8 cellular contexts compared by ENCODE assay signal in genomic region chrX:47649781-47650163, GRCh38. TPM values are rescaled to one million over a fixed set of nuclear protein-coding genes. Genes with fewer than 3 reads are reported as not detected.
DNase-seq lines count a peak whose midpoint lies in the region; ATAC-seq and TF ChIP-seq lines count a peak whose summit lies in the region.

No MANE protein-coding gene starts in this region.

- ATAC-seq in PC-3 (no peak), GM21529 (IDR thresholded peaks at IDR 0.05; ENCODE audit: unreplicated experiment) (no peak)

- H3K79me1 ChIP-seq in trophoblast cell (ENCODE audit: low read length), result peaks cover 6% of the 10 kb centered on the region

- no peak overlapping the region for H3K4ac ChIP-seq in trophoblast cell (ENCODE audit: low read depth, low read length)

- H4K91ac ChIP-seq in trophoblast cell (ENCODE audit: low read depth, low read length), result no peak overlapping the region

- H4K20me1 ChIP-seq in DOHH2 (ENCODE audit: control insufficient read depth, insufficient read depth, low read depth, low read length) (no peaks in the 10 kb centered on the region), PC-3 (ENCODE audit: low read length) (no peaks in the 10 kb centered on the region)

- H3K27me3 ChIP-seq in DOHH2 (ENCODE audit: control insufficient read depth, low read length) (no peaks in the 10 kb centered on the region), PC-3 (ENCODE audit: low read length) (no peaks in the 10 kb centered on the region), trophoblast cell (ENCODE audit: insufficient read depth, low read length) (no peaks in the 10 kb centered on the region)

- H2AFZ ChIP-seq in PC-3 (ENCODE audit: low read length) (no peak overlapping the region), trophoblast cell (ENCODE audit: insufficient read depth, low read length, poor library complexity) (no peak overlapping the region)

- H3F3A ChIP-seq in DOHH2 (ENCODE audit: control insufficient read depth, insufficient read depth) (no peaks in the 10 kb centered on the region), PC-3 (ENCODE audit: low read length, unreplicated experiment) (no peaks in the 10 kb centered on the region)

- H3K9me3 ChIP-seq in DOHH2 (ENCODE audit: control insufficient read depth, insufficient read depth, low read length), result no peaks in the 10 kb centered on the region
- H3K9me3 ChIP-seq in PC-3 (ENCODE audit: low read length), result no peaks in the 10 kb centered on the region
- no peaks in the 10 kb centered on the region for H3K9me3 ChIP-seq in trophoblast cell (ENCODE audit: insufficient read depth, low read depth, low read length)

- H3K27ac ChIP-seq in DOHH2 (ENCODE audit: low read depth, low read length), result no peak overlapping the region
- H3K27ac ChIP-seq in PC-3 (ENCODE audit: low read length), result no peak overlapping the region
- peak overlapping the region; percentile 59 for H3K27ac ChIP-seq in epithelial cell of prostate
- H3K27ac ChIP-seq in trophoblast cell (ENCODE audit: low read depth, low read length), result no peak overlapping the region

- H3K9me2 ChIP-seq in DOHH2 (replicated peaks; ENCODE audit: control insufficient read depth, low read length), result no peaks in the 10 kb centered on the region
- H3K9me2 ChIP-seq in PC-3 (replicated peaks; ENCODE audit: low read length), result no peaks in the 10 kb centered on the region

- BruUV-seq in PC-3 (replicated peaks; lab: Mats Ljungman, UMichigan), result no TSS peak

- POLR2A ChIA-PET in PC-3 (lab: Charles Lee; ENCODE audit: unreplicated experiment), result no interaction called here

- H4K8ac ChIP-seq in trophoblast cell (ENCODE audit: low read depth, low read length), result no peak overlapping the region

- peak overlapping the region; percentile 91 for H3K4me3 ChIP-seq in DOHH2 (ENCODE audit: low read length)
- peak overlapping the region; percentile 91 for H3K4me3 ChIP-seq in PC-3 (ENCODE audit: low read length)
- peak overlapping the region; percentile 98 for H3K4me3 ChIP-seq in trophoblast cell (ENCODE audit: low read depth, low read length)

- no peak overlapping the region for H2AK5ac ChIP-seq in trophoblast cell (ENCODE audit: low read length)

- H3K36me3 ChIP-seq in DOHH2 (ENCODE audit: control insufficient read depth, low read length) (peaks cover 20% of the 10 kb centered on the region), PC-3 (ENCODE audit: low read depth, low read length) (peaks cover 7% of the 10 kb centered on the region), trophoblast cell (ENCODE audit: control insufficient read depth in 1 of 2, insufficient read depth in 2 of 2, low read length in 2 of 2) (peaks cover 0 to 2% of the 10 kb centered on the region in 2 experiments)

- intact Hi-C loops in PC-3 (cut with micrococcal nuclease), result loop anchor here (1.0 to 10.0 kb wide), 6 partner anchors 10 to 455 kb away; partner anchors contain the start of genes ARAF, TIMP1, UBA1 and UXT

- no peak overlapping the region for H3K18ac ChIP-seq in trophoblast cell (ENCODE audit: low read length)

- no peak for TF ChIP-seq CTCF in DOHH2 (IDR thresholded peaks at IDR 0.05; ENCODE audit: low read depth, low read length, poor library complexity, severe bottlenecking)
- no peak for TF ChIP-seq CTCF in PC-3 (conservative IDR thresholded peaks at IDR 0.05; ENCODE audit: low read depth, low read length)

- CTCF ChIA-PET in PC-3 (lab: Charles Lee), result interaction anchor here (0.6 kb wide), 1 partner anchor 737 kb away, joined by 8 read pairs; no protein-coding TSS in a partner anchor

- no CpG with 5 or more reads among the region's 11 CpGs for WGBS in trophoblast cell (ENCODE audit: extremely low coverage, insufficient coverage, insufficient read length)

- H4K12ac ChIP-seq in trophoblast cell (ENCODE audit: low read depth, low read length), result peak overlapping the region; percentile 88

- DNase-seq in PC-3, result no peak
- no peak for DNase-seq in epithelial cell of prostate (ENCODE audit: low read depth, low spot score)
- no peak for DNase-seq in trophoblast cell
- DNase-seq in DMS79 treated with DMSO at 0.1 percent for 48 hours (lab: John Stamatoyannopoulos, UW), result no peak
- DNase-seq in GM19240 (ENCODE audit: insufficient read length, low spot score), result no peak
- DNase-seq in activated CD4-positive, alpha-beta T cell treated with anti-CD3 and anti-CD28 coated beads for 48 hours, result no peak

- peaks cover 20% of the 10 kb centered on the region for H3K4me1 ChIP-seq in DOHH2 (ENCODE audit: control insufficient read depth, low read length)
- H3K4me1 ChIP-seq in PC-3 (ENCODE audit: insufficient read depth, low read length), result peaks cover 13% of the 10 kb centered on the region
- H3K4me1 ChIP-seq in trophoblast cell (ENCODE audit: control insufficient read depth in 1 of 2, insufficient read depth in 2 of 2, low read length in 2 of 2), result peaks cover 4 to 6% of the 10 kb centered on the region in 2 experiments

- H3K9ac ChIP-seq in PC-3 (ENCODE audit: low read length) (peak overlapping the region; percentile 89), trophoblast cell (ENCODE audit: low read length) (no peak overlapping the region)

- H3K4me2 ChIP-seq in DOHH2 (ENCODE audit: low read length), result peak overlapping the region; percentile 83
- peak overlapping the region; percentile 99 for H3K4me2 ChIP-seq in PC-3 (ENCODE audit: low read length)
- H3K4me2 ChIP-seq in trophoblast cell (ENCODE audit: low read length), result peak overlapping the region; percentile 78

- no peak overlapping the region for H3K23ac ChIP-seq in trophoblast cell (ENCODE audit: low read length)

- H3K14ac ChIP-seq in trophoblast cell (ENCODE audit: low read length), result no peak overlapping the region

- H2BK12ac ChIP-seq in trophoblast cell (ENCODE audit: low read length), result no peak overlapping the region

- no peak overlapping the region for H2BK120ac ChIP-seq in trophoblast cell (ENCODE audit: insufficient read depth, low read length, poor library complexity)

- H2BK5ac ChIP-seq in trophoblast cell (ENCODE audit: low read depth, low read length, poor library complexity), result no peak overlapping the region

- H3K79me2 ChIP-seq in DOHH2 (ENCODE audit: control insufficient read depth, low read length) (peaks cover 43% of the 10 kb centered on the region), PC-3 (ENCODE audit: low read length) (peaks cover 35% of the 10 kb centered on the region), trophoblast cell (ENCODE audit: control insufficient read depth, insufficient read depth, low read length, poor library complexity) (peaks cover 3% of the 10 kb centered on the region)

RNA-seq across cellular contexts. Expression of gene ELK1, which starts 0.6 kb away (rescaled TPM):
- total RNA-seq in PC-3 (2014; rRNA removed), result 59.0 and 63.1 TPM in 2 replicates
- polyA plus RNA-seq in trophoblast cell (2013), result 25.3 and 26.6 TPM in 2 replicates

RNA-seq across cellular contexts. Expression of gene UXT, which starts 9.2 kb away (rescaled TPM):
- total RNA-seq in PC-3 (2014; rRNA removed), result 143 and 144 TPM in 2 replicates
- 90.1 and 93.3 TPM in 2 replicates for polyA plus RNA-seq in trophoblast cell (2013)

RNA-seq across cellular contexts. Expression of gene CFP, which starts 20.0 kb away (rescaled TPM):
- 0.12 and 1.9 TPM in 2 replicates for total RNA-seq in PC-3 (2014; rRNA removed)
- 0.49 and 0.67 TPM in 2 replicates for polyA plus RNA-seq in trophoblast cell (2013)

RNA-seq across cellular contexts. Expression of gene SYN1, which starts 30.1 kb away (rescaled TPM):
- not detected in 2 replicates for total RNA-seq in PC-3 (2014; rRNA removed)
- 5.7 and 6.4 TPM in 2 replicates for polyA plus RNA-seq in trophoblast cell (2013)
